ENCODE assay signal across 8 cellular contexts in genomic region chr14:33951183-33951840, GRCh38. TPM values are rescaled to one million over a fixed set of nuclear protein-coding genes. Genes with fewer than 3 reads are reported as not detected.
A peak's percentile ranks its signal among the peaks of the same experiment; 100 is the strongest.
DNase-seq lines count a peak whose midpoint lies in the region; ATAC-seq and TF ChIP-seq lines count a peak whose summit lies in the region.

No MANE protein-coding gene starts in this region.

- H4K20me1 ChIP-seq in MM.1S (ENCODE audit: insufficient read depth, low read length) (no peaks in the 10 kb centered on the region), neural cell (ENCODE audit: insufficient read depth) (no peaks in the 10 kb centered on the region)

- peak overlapping the region; percentile 22 to 74 (median 58) for H3K4me3 Mint-ChIP-seq in CD8-positive, alpha-beta memory T cell

- peaks cover 14 to 37% of the 10 kb centered on the region in 2 donors for H3K27me3 Mint-ChIP-seq in CD8-positive, alpha-beta memory T cell

- H3K27ac Mint-ChIP-seq in CD8-positive, alpha-beta memory T cell: peak overlapping the region in 1 of 8 donors; percentile 66

- no peak for TF ChIP-seq CTCF in MM.1S (IDR thresholded peaks at IDR 0.05; ENCODE audit: low read length)
- TF ChIP-seq CTCF in coronary artery (IDR thresholded peaks at IDR 0.05): no peak
- TF ChIP-seq CTCF in neural cell (IDR thresholded peaks at IDR 0.05; ENCODE audit: poor library complexity, severe bottlenecking): no peak

- H2AFZ ChIP-seq in MM.1S (ENCODE audit: low read length) (peak overlapping the region; percentile 48; the same call in 1 of the 2 replicates), neural cell (ENCODE audit: low read depth, low read length) (no peak overlapping the region)

- H3K36me3 Mint-ChIP-seq in CD8-positive, alpha-beta memory T cell: peaks cover 0 to 1% (median 0%) of the 10 kb centered on the region in 3 donors

- H3F3A ChIP-seq in MM.1S (ENCODE audit: insufficient read depth, low read length) (no peaks in the 10 kb centered on the region), neural cell (ENCODE audit: insufficient read depth, low read length, poor library complexity, severe bottlenecking) (no peaks in the 10 kb centered on the region)

- H3K4me1 Mint-ChIP-seq in CD8-positive, alpha-beta memory T cell: peaks cover 13 to 17% (median 14%) of the 10 kb centered on the region in 3 donors

- H3K4me1 ChIP-seq in CD8-positive, alpha-beta memory T cell (ENCODE audit: insufficient read depth, low read length): no peaks in the 10 kb centered on the region
- H3K4me1 ChIP-seq in MM.1S (ENCODE audit: low read length): no peaks in the 10 kb centered on the region

- no peaks in the 10 kb centered on the region for H3K9me3 ChIP-seq in CD8-positive, alpha-beta memory T cell (ENCODE audit: low read length)
- H3K9me3 ChIP-seq in MM.1S (replicated peaks; ENCODE audit: insufficient read depth, low read length) (no peaks in the 10 kb centered on the region), neural cell (ENCODE audit: low read length) (peaks cover 4% of the 10 kb centered on the region)

- peaks cover 0 to 4% (median 0%) of the 10 kb centered on the region in 5 donors for H3K9me3 Mint-ChIP-seq in CD8-positive, alpha-beta memory T cell

- H3K27me3 ChIP-seq in CD8-positive, alpha-beta memory T cell (ENCODE audit: insufficient read depth, low read length, poor library complexity, severe bottlenecking): no peaks in the 10 kb centered on the region
- H3K27me3 ChIP-seq in MM.1S (replicated peaks; ENCODE audit: insufficient read depth, low read length) (no peaks in the 10 kb centered on the region), neural cell (ENCODE audit: insufficient read depth, low read depth, low read length) (peaks cover 35% of the 10 kb centered on the region)

- no peak for TF ChIP-seq EP300 in neural cell (conservative IDR thresholded peaks at IDR 0.05; ENCODE audit: poor library complexity, severe bottlenecking)

- H3K79me2 ChIP-seq in MM.1S (ENCODE audit: low read length) (no peaks in the 10 kb centered on the region), neural cell (replicated peaks; ENCODE audit: insufficient read depth, low read length) (no peaks in the 10 kb centered on the region)

- no peaks in the 10 kb centered on the region for H3K9me2 ChIP-seq in MM.1S (replicated peaks; ENCODE audit: insufficient read depth, low read length)
- no peaks in the 10 kb centered on the region for H3K9me2 ChIP-seq in neural cell (ENCODE audit: insufficient read depth, low read length)

- H3K9ac ChIP-seq in MM.1S (ENCODE audit: low read length) (no peak overlapping the region), neural cell (ENCODE audit: low read length) (peak overlapping the region; percentile 29)

- H3K36me3 ChIP-seq in CD8-positive, alpha-beta memory T cell (ENCODE audit: insufficient read depth, low read length): no peaks in the 10 kb centered on the region
- H3K36me3 ChIP-seq in MM.1S (replicated peaks; ENCODE audit: insufficient read depth, low read length): no peaks in the 10 kb centered on the region
- H3K36me3 ChIP-seq in neural cell (ENCODE audit: insufficient read depth, low read length): no peaks in the 10 kb centered on the region

- intact Hi-C loops in left colon (cut with DNase I, micrococcal nuclease): no loop called here

- ATAC-seq in left colon: no peak
- no peak for ATAC-seq in GM21423 (IDR thresholded peaks at IDR 0.05; ENCODE audit: unreplicated experiment)

- peak overlapping the region; percentile 39 for H3K4me3 ChIP-seq in CD8-positive, alpha-beta memory T cell (ENCODE audit: low read length)
- H3K4me3 ChIP-seq in MM.1S (ENCODE audit: low read length) (peak overlapping the region; percentile 60; the same call in 1 of the 2 replicates), coronary artery (peak overlapping the region; percentile 80), neural cell (ENCODE audit: low read length) (peak overlapping the region; percentile 87)

- no peak for TF ChIP-seq RAD21 in neural cell (conservative IDR thresholded peaks at IDR 0.05)

- H3K27ac ChIP-seq in CD8-positive, alpha-beta memory T cell (ENCODE audit: low read depth, low read length): no peak overlapping the region
- H3K27ac ChIP-seq in MM.1S (ENCODE audit: low read length): no peak overlapping the region
- no peak overlapping the region for H3K27ac ChIP-seq in coronary artery
- no peak overlapping the region for H3K27ac ChIP-seq in neural cell (ENCODE audit: low read length)

- CTCF ChIA-PET in CD8-positive, alpha-beta memory T cell (lab: Charles Lee): no interaction called here

- POLR2A ChIA-PET in CD8-positive, alpha-beta memory T cell (lab: Charles Lee): no interaction called here

- no peak for DNase-seq in CD8-positive, alpha-beta memory T cell
- no peak for DNase-seq in MM.1S
- DNase-seq in coronary artery (ENCODE audit: low spot score): no peak
- no peak for DNase-seq in left colon
- DNase-seq in kidney tubule cell (ENCODE audit: low spot score): no peak
- DNase-seq in iPS-NIHi7 (ENCODE audit: extremely low spot score): no peak

- H3K4me2 ChIP-seq in MM.1S (ENCODE audit: low read depth, low read length) (peak overlapping the region; percentile 69), neural cell (ENCODE audit: low read length) (peak overlapping the region; percentile 73)

TF ChIP-seq in neural cell, 6 proteins besides CTCF, POLR2A, EP300 and RAD21:
- no peak for TF ChIP-seq MXI1 (conservative IDR thresholded peaks at IDR 0.05; ENCODE audit: poor library complexity, severe bottlenecking)
- TF ChIP-seq POLR2AphosphoS5 (IDR thresholded peaks at IDR 0.05): no peak
- no peak for TF ChIP-seq REST (IDR thresholded peaks at IDR 0.05; ENCODE audit: borderline replicate concordance)
- no peak for TF ChIP-seq EZH2 (IDR thresholded peaks at IDR 0.05; ENCODE audit: borderline replicate concordance, insufficient read depth, low read length, poor library complexity, severe bottlenecking)
TF ChIP-seq in neural cell: peak in this region for 0.

RNA-seq across cellular contexts. Expression of gene EGLN3, which starts 0.4 kb away (rescaled TPM):
- 1 to 10 TPM; 1.6 to 2.1 TPM for total RNA-seq in CD8-positive, alpha-beta memory T cell
- 2.5 TPM for polyA plus RNA-seq in CD8-positive, alpha-beta memory T cell
- 1.9 TPM in 1 of 2 replicates, not detected in the other for polyA plus RNA-seq in neural cell
- polyA minus RNA-seq in neural cell: 0.69 and 0.73 TPM in 2 replicates
- total RNA-seq in left colon: 100 to 1,000 TPM in 1 of 2 donors, 10 to 100 TPM in 1; 29.5 to 161 TPM

Comparison
In these comparisons a context has a peak if more than half of its experiments do, and no peak if none do; other contexts are left out.
1. RNA of gene EGLN3, which starts 0.4 kb away (total RNA-seq): 29.5 to 161 TPM in left colon; 1.6 to 2.1 TPM in CD8-positive, alpha-beta memory T cell; every median in the first group is over 4 times any median in the second.
2. Peak in every context shown above with its lines, with median percentiles within 50 percentile points of each other: H3K4me3 ChIP-seq.